Comparison of ENCODE assay signal across 8 cellular contexts in the genomic region with DNA sequence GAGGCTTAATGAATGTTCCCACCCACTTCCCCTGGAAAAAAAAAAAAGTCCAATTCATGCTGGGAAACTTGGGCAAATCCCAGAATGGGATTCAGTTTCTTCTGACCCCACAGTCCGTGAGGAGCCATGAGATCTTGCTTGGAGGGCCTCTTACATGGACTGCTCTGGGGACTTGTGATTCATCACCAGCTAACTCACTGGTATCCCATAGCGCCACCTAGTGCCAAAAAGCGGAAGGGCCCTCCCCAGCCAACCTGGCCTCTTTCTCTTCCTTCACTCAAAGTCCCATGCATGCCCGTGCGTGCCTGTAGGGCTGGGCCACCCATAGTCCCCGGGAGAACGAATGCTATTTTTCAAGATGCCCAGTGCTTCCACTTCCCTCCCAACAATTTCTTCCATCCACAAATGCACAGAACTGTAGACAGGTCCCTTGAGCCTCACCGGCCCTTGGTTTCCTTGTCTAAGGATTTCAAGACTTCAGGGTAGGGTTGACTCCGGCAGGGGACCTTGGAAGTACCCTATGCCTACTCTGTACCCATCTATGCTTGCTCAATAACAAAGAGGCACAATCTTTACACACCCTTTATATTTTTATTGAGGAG. TPM values are rescaled to one million over a fixed set of nuclear protein-coding genes. Genes with fewer than 3 reads are reported as not detected.
DNase-seq lines count a peak whose midpoint lies in the region; ATAC-seq and TF ChIP-seq lines count a peak whose summit lies in the region.

No MANE protein-coding gene starts in this region.

- H3K4me3 Mint-ChIP-seq in activated CD4-positive, alpha-beta T cell treated with anti-CD3 and anti-CD28 coated beads, Interleukin-2, amount 10 ng/mL, durations not matched to agents 7 days and 5 days = no peak overlapping the region
- H3K4me3 Mint-ChIP-seq in dendritic cell treated with granulocyte-macrophage colony-stimulating factor and Interleukin-4, amounts not matched to agents 40 ng/mL and 50 ng/mL, for 4 days = no peak overlapping the region

- CTCF ChIA-PET in activated CD4-positive, alpha-beta T cell treated with anti-CD3 and anti-CD28 coated beads, Interleukin-2, amount 10 ng/mL, durations not matched to agents 7 days and 5 days (lab: Charles Lee) = interaction anchor here (0.6 to 2.0 kb wide), 18 partner anchors 9 to 1271 kb away, joined by 3 to 9 read pairs (median 4); no protein-coding TSS in a partner anchor

- ATAC-seq in GM18873 (IDR thresholded peaks at IDR 0.05; ENCODE audit: low FRiP score, unreplicated experiment) (peak; percentile 67), HG03378 (IDR thresholded peaks at IDR 0.05; ENCODE audit: unreplicated experiment) (peak; percentile 81), lower lobe of right lung (peak; percentile 85 to 89)

- H3K4me1 Mint-ChIP-seq in activated CD4-positive, alpha-beta T cell treated with anti-CD3 and anti-CD28 coated beads, Interleukin-2, amount 10 ng/mL, durations not matched to agents 7 days and 5 days = peaks cover 24% of the 10 kb centered on the region
- H3K4me1 Mint-ChIP-seq in dendritic cell treated with granulocyte-macrophage colony-stimulating factor and Interleukin-4, amounts not matched to agents 40 ng/mL and 50 ng/mL, for 4 days (ENCODE audit: low read depth) = peaks cover 81% of the 10 kb centered on the region

- DNase-seq in AG10803 (ENCODE audit: low read depth) (peak; percentile 85), NCI-H526 (lab: John Stamatoyannopoulos, UW) (peak; percentile 57 to 78), lower lobe of right lung (peak; percentile 79)
- DNase-seq in activated CD4-positive, alpha-beta T cell treated with anti-CD3 and anti-CD28 coated beads, Interleukin-2, amount 10 ng/mL, durations not matched to agents 7 days and 5 days = peak; percentile 80
- peak; percentile 62 to 70 (median 68) for DNase-seq in stimulated activated CD4-positive, alpha-beta T cell treated with anti-CD3 and anti-CD28 coated beads, TNF-alpha, amount 100 ng/mL, for 4 hours (ENCODE audit: low read depth in 3 of 3)

- H3K27ac Mint-ChIP-seq in activated CD4-positive, alpha-beta T cell treated with anti-CD3 and anti-CD28 coated beads, Interleukin-2, amount 10 ng/mL, durations not matched to agents 7 days and 5 days = no peak overlapping the region
- peak overlapping the region; percentile 50 for H3K27ac Mint-ChIP-seq in dendritic cell treated with granulocyte-macrophage colony-stimulating factor and Interleukin-4, amounts not matched to agents 40 ng/mL and 50 ng/mL, for 4 days

- peak; percentile 79 for TF ChIP-seq CTCF in AG10803 (conservative IDR thresholded peaks at IDR 0.05; ENCODE audit: low read length)
- TF ChIP-seq CTCF in lower lobe of right lung (IDR thresholded peaks at IDR 0.05) = peak; percentile 81

- H3K27me3 Mint-ChIP-seq in activated CD4-positive, alpha-beta T cell treated with anti-CD3 and anti-CD28 coated beads, Interleukin-2, amount 10 ng/mL, durations not matched to agents 7 days and 5 days = peaks cover 39% of the 10 kb centered on the region
- no peaks in the 10 kb centered on the region for H3K27me3 Mint-ChIP-seq in dendritic cell treated with granulocyte-macrophage colony-stimulating factor and Interleukin-4, amounts not matched to agents 40 ng/mL and 50 ng/mL, for 4 days

- no peaks in the 10 kb centered on the region for H3K9me3 Mint-ChIP-seq in activated CD4-positive, alpha-beta T cell treated with anti-CD3 and anti-CD28 coated beads, Interleukin-2, amount 10 ng/mL, durations not matched to agents 7 days and 5 days
- H3K9me3 Mint-ChIP-seq in dendritic cell treated with granulocyte-macrophage colony-stimulating factor and Interleukin-4, amounts not matched to agents 40 ng/mL and 50 ng/mL, for 4 days = no peaks in the 10 kb centered on the region

- H3K27ac ChIP-seq in lower lobe of right lung = peak overlapping the region; percentile 41

- no peaks in the 10 kb centered on the region for H3K9me3 ChIP-seq in lower lobe of right lung

- no peaks in the 10 kb centered on the region for H3K36me3 ChIP-seq in lower lobe of right lung

- POLR2A ChIA-PET in activated CD4-positive, alpha-beta T cell treated with anti-CD3 and anti-CD28 coated beads, Interleukin-2, amount 10 ng/mL, durations not matched to agents 7 days and 5 days (lab: Charles Lee) = no interaction called here

- no peak overlapping the region for H3K4me3 ChIP-seq in AG10803 (ENCODE audit: low read length)
- no peak overlapping the region for H3K4me3 ChIP-seq in lower lobe of right lung

- peaks cover 55% of the 10 kb centered on the region for H3K4me1 ChIP-seq in lower lobe of right lung

- H3K27me3 ChIP-seq in lower lobe of right lung (ENCODE audit: low read depth) = no peaks in the 10 kb centered on the region

- intact Hi-C loops in dendritic cell treated with granulocyte-macrophage colony-stimulating factor and Interleukin-4, amounts not matched to agents 40 ng/mL and 50 ng/mL, for 4 days (cut with micrococcal nuclease) = loop anchor here (1.0 to 10.0 kb wide), 3 partner anchors 62 to 129 kb away; no protein-coding TSS in a partner anchor
- intact Hi-C loops in lower lobe of right lung (cut with DNase I) = no loop called here

- H3K36me3 Mint-ChIP-seq in activated CD4-positive, alpha-beta T cell treated with anti-CD3 and anti-CD28 coated beads, Interleukin-2, amount 10 ng/mL, durations not matched to agents 7 days and 5 days (ENCODE audit: low read depth) = no peaks in the 10 kb centered on the region
- H3K36me3 Mint-ChIP-seq in dendritic cell treated with granulocyte-macrophage colony-stimulating factor and Interleukin-4, amounts not matched to agents 40 ng/mL and 50 ng/mL, for 4 days (ENCODE audit: low read depth) = peaks cover 17% of the 10 kb centered on the region

RNA-seq across cellular contexts. Expression of a gene that starts 5.1 kb away (rescaled TPM):
- under 1 TPM; 0.07 to 0.15 TPM for total RNA-seq in activated CD4-positive, alpha-beta T cell treated with anti-CD3 and anti-CD28 coated beads, Interleukin-2, amount 10 ng/mL, durations not matched to agents 7 days and 5 days
- 9.9 TPM for total RNA-seq in lower lobe of right lung

RNA-seq across cellular contexts. Expression of a gene that starts 54.9 kb away (rescaled TPM):
- 1 to 10 TPM; 5.1 to 5.4 TPM for total RNA-seq in activated CD4-positive, alpha-beta T cell treated with anti-CD3 and anti-CD28 coated beads, Interleukin-2, amount 10 ng/mL, durations not matched to agents 7 days and 5 days
- 9.8 TPM for total RNA-seq in lower lobe of right lung
